ENCODE assay signal across 1 cellular context in genomic region chr5:174532453-174533126, GRCh38.
TF ChIP-seq lines count a peak whose summit lies in the region.

No MANE protein-coding gene starts in this region.

TF ChIP-seq in HEK293, 187 proteins besides CTCF, POLR2A, EP300 and RAD21 (continued from another document):
- TF ChIP-seq REST (tag by site-specific recombination; IDR thresholded peaks at IDR 0.05) (no peak), ZNF121 (tag by site-specific recombination; IDR thresholded peaks at IDR 0.05) (no peak), ZNF433 (tag by site-specific recombination; IDR thresholded peaks at IDR 0.05; ENCODE audit: low read depth) (no peak), ZSCAN23 (tag by site-specific recombination; IDR thresholded peaks at IDR 0.05) (no peak; the same call in 1 of the 2 replicates), SP3 (tag by site-specific recombination; IDR thresholded peaks at IDR 0.05) (peak; percentile 39), SP7 (tag by site-specific recombination; IDR thresholded peaks at IDR 0.05) (peak; percentile 77), ZNF670 (tag by site-specific recombination; IDR thresholded peaks at IDR 0.05; ENCODE audit: low read depth) (no peak), PRDM6 (tag by site-specific recombination; IDR thresholded peaks at IDR 0.05) (peak; percentile 67), ZNF112 (tag by site-specific recombination; IDR thresholded peaks at IDR 0.05) (no peak)
- TF ChIP-seq, protein P1, sequence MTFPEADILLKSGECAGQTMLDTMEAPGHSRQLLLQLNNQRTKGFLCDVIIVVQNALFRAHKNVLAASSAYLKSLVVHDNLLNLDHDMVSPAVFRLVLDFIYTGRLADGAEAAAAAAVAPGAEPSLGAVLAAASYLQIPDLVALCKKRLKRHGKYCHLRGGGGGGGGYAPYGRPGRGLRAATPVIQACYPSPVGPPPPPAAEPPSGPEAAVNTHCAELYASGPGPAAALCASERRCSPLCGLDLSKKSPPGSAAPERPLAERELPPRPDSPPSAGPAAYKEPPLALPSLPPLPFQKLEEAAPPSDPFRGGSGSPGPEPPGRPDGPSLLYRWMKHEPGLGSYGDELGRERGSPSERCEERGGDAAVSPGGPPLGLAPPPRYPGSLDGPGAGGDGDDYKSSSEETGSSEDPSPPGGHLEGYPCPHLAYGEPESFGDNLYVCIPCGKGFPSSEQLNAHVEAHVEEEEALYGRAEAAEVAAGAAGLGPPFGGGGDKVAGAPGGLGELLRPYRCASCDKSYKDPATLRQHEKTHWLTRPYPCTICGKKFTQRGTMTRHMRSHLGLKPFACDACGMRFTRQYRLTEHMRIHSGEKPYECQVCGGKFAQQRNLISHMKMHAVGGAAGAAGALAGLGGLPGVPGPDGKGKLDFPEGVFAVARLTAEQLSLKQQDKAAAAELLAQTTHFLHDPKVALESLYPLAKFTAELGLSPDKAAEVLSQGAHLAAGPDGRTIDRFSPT (tag by site-specific recombination; IDR thresholded peaks at IDR 0.05), result peak; percentile 68
